ENCODE assay signal across 1 cellular context in the genomic region with DNA sequence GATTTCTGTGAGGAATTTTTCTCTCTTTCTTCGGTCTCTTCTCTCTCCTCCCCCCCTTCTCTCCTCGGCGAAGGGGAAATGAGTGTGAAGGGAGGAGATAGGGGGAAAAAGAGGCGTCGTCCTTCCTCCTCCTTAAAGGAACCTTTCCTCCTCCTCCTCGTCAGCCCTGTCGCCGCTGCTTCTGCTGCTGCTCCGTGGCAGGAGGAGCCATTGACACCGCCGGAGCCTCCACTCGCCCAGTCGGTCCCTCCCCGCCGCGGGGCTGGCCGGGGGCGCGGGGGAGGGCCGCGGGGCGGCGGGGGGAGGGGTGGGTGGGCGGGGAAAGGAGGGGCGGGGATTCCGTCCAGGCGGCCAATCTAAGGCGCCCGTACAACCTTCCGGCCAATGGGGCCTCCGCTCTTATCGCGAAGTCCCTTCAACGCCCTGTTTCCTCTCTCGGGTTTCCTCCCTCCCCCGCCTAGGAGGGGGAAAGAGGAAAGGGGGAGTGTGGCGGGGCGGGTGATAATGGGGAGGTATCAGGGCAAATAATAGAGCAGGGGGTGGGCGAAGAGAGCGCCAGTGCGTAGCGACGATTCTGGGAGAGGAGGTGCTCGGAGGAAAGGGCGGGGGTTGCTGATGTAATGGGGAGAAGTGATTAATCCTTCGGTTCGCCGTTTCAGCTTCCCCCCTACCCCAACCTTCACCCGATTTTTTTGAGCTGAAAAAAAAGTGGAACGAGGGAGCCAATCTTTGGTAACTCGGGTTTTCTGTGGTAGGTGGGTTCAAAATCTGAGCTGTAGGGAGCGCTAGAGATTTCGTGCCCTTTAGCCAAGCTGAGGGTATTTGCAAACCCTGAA.
A peak's percentile ranks its signal among the peaks of the same experiment; 100 is the strongest.
TF ChIP-seq lines count a peak whose summit lies in the region.

A gene (minus strand): TSS at position 238 of the 836 bp plus-strand sequence. CDS start 778 bp downstream, outside the sequence.

TF ChIP-seq in GM12878, 131 proteins besides CTCF, POLR2A, EP300 and RAD21 (continued from another document and continues in another):
- peak; percentile 91 for TF ChIP-seq YY1 (IDR thresholded peaks at IDR 0.05; ENCODE audit: low read depth, low read length)
- peak; percentile 59; the same call in 1 of the 2 replicates for TF ChIP-seq IRF4 (IDR thresholded peaks at IDR 0.05; ENCODE audit: low read depth, low read length)
- no peak for TF ChIP-seq TCF7 (IDR thresholded peaks at IDR 0.05; ENCODE audit: borderline replicate concordance)
- no peak for TF ChIP-seq TBL1XR1 (IDR thresholded peaks at IDR 0.05; ENCODE audit: low read depth, low read length)
- TF ChIP-seq, protein P1, sequence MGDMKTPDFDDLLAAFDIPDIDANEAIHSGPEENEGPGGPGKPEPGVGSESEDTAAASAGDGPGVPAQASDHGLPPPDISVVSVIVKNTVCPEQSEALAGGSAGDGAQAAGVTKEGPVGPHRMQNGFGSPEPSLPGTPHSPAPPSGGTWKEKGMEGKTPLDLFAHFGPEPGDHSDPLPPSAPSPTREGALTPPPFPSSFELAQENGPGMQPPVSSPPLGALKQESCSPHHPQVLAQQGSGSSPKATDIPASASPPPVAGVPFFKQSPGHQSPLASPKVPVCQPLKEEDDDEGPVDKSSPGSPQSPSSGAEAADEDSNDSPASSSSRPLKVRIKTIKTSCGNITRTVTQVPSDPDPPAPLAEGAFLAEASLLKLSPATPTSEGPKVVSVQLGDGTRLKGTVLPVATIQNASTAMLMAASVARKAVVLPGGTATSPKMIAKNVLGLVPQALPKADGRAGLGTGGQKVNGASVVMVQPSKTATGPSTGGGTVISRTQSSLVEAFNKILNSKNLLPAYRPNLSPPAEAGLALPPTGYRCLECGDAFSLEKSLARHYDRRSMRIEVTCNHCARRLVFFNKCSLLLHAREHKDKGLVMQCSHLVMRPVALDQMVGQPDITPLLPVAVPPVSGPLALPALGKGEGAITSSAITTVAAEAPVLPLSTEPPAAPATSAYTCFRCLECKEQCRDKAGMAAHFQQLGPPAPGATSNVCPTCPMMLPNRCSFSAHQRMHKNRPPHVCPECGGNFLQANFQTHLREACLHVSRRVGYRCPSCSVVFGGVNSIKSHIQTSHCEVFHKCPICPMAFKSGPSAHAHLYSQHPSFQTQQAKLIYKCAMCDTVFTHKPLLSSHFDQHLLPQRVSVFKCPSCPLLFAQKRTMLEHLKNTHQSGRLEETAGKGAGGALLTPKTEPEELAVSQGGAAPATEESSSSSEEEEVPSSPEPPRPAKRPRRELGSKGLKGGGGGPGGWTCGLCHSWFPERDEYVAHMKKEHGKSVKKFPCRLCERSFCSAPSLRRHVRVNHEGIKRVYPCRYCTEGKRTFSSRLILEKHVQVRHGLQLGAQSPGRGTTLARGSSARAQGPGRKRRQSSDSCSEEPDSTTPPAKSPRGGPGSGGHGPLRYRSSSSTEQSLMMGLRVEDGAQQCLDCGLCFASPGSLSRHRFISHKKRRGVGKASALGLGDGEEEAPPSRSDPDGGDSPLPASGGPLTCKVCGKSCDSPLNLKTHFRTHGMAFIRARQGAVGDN (IDR thresholded peaks at IDR 0.05) = no peak; the same call in 1 of the 2 replicates
- no peak for TF ChIP-seq NFXL1 (IDR thresholded peaks at IDR 0.05; ENCODE audit: borderline replicate concordance)
- TF ChIP-seq MTA2 (IDR thresholded peaks at IDR 0.05; ENCODE audit: low read depth) = peak; percentile 71
- TF ChIP-seq, protein P2, sequence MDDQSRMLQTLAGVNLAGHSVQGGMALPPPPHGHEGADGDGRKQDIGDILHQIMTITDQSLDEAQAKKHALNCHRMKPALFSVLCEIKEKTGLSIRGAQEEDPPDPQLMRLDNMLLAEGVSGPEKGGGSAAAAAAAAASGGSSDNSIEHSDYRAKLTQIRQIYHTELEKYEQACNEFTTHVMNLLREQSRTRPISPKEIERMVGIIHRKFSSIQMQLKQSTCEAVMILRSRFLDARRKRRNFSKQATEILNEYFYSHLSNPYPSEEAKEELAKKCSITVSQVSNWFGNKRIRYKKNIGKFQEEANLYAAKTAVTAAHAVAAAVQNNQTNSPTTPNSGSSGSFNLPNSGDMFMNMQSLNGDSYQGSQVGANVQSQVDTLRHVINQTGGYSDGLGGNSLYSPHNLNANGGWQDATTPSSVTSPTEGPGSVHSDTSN (IDR thresholded peaks at IDR 0.05; ENCODE audit: insufficient replicate concordance, low read depth, low read length) = no peak
- peak; percentile 63; the same call in 1 of the 2 replicates for TF ChIP-seq CHD2 (IDR thresholded peaks at IDR 0.05; ENCODE audit: borderline replicate concordance, low read depth, low read length)
- peak; percentile 71; the same call in 1 of the 2 replicates for TF ChIP-seq PAX5 (IDR thresholded peaks at IDR 0.05; ENCODE audit: borderline replicate concordance, low read depth, low read length)
- peak; percentile 25; the same call in 1 of the 2 replicates for TF ChIP-seq TCF12 (IDR thresholded peaks at IDR 0.05; ENCODE audit: low read depth, low read length)
- TF ChIP-seq, protein P3, sequence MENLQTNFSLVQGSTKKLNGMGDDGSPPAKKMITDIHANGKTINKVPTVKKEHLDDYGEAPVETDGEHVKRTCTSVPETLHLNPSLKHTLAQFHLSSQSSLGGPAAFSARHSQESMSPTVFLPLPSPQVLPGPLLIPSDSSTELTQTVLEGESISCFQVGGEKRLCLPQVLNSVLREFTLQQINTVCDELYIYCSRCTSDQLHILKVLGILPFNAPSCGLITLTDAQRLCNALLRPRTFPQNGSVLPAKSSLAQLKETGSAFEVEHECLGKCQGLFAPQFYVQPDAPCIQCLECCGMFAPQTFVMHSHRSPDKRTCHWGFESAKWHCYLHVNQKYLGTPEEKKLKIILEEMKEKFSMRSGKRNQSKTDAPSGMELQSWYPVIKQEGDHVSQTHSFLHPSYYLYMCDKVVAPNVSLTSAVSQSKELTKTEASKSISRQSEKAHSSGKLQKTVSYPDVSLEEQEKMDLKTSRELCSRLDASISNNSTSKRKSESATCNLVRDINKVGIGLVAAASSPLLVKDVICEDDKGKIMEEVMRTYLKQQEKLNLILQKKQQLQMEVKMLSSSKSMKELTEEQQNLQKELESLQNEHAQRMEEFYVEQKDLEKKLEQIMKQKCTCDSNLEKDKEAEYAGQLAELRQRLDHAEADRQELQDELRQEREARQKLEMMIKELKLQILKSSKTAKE (IDR thresholded peaks at IDR 0.05; ENCODE audit: low read depth, poor library complexity, severe bottlenecking) = peak; percentile 76
- TF ChIP-seq, protein P4, sequence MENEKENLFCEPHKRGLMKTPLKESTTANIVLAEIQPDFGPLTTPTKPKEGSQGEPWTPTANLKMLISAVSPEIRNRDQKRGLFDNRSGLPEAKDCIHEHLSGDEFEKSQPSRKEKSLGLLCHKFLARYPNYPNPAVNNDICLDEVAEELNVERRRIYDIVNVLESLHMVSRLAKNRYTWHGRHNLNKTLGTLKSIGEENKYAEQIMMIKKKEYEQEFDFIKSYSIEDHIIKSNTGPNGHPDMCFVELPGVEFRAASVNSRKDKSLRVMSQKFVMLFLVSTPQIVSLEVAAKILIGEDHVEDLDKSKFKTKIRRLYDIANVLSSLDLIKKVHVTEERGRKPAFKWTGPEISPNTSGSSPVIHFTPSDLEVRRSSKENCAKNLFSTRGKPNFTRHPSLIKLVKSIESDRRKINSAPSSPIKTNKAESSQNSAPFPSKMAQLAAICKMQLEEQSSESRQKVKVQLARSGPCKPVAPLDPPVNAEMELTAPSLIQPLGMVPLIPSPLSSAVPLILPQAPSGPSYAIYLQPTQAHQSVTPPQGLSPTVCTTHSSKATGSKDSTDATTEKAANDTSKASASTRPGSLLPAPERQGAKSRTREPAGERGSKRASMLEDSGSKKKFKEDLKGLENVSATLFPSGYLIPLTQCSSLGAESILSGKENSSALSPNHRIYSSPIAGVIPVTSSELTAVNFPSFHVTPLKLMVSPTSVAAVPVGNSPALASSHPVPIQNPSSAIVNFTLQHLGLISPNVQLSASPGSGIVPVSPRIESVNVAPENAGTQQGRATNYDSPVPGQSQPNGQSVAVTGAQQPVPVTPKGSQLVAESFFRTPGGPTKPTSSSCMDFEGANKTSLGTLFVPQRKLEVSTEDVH (IDR thresholded peaks at IDR 0.05; ENCODE audit: low read depth, partially characterized antibody) = no peak
- peak; percentile 56; the same call in 1 of the 2 replicates for TF ChIP-seq SPI1 (IDR thresholded peaks at IDR 0.05; ENCODE audit: borderline replicate concordance, insufficient read depth, low read depth, low read length)
- TF ChIP-seq, protein P5, sequence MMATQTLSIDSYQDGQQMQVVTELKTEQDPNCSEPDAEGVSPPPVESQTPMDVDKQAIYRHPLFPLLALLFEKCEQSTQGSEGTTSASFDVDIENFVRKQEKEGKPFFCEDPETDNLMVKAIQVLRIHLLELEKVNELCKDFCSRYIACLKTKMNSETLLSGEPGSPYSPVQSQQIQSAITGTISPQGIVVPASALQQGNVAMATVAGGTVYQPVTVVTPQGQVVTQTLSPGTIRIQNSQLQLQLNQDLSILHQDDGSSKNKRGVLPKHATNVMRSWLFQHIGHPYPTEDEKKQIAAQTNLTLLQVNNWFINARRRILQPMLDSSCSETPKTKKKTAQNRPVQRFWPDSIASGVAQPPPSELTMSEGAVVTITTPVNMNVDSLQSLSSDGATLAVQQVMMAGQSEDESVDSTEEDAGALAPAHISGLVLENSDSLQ (IDR thresholded peaks at IDR 0.05) = peak; percentile 56
- peak; percentile 17 for TF ChIP-seq RELA (IDR thresholded peaks at IDR 0.05; ENCODE audit: borderline replicate concordance, partially characterized antibody)
- 0 out of 2 replicates have a peak, but pooled peaks have one; percentile 8 for TF ChIP-seq CREB1 (IDR thresholded peaks at IDR 0.05; ENCODE audit: low read depth)
- 0 out of 2 replicates have a peak, but pooled peaks have one; percentile 47 for TF ChIP-seq RB1 (IDR thresholded peaks at IDR 0.05; ENCODE audit: borderline replicate concordance)
- TF ChIP-seq SUZ12 (IDR thresholded peaks at IDR 0.05; ENCODE audit: unreplicated experiment) = no peak
- TF ChIP-seq SMC3 (IDR thresholded peaks at IDR 0.05; ENCODE audit: borderline replicate concordance, low read length) = peak; percentile 25; the same call in 1 of the 2 replicates
- TF ChIP-seq PML (IDR thresholded peaks at IDR 0.05; ENCODE audit: low read length) = peak; percentile 78
- TF ChIP-seq MEF2B (IDR thresholded peaks at IDR 0.05; ENCODE audit: partially characterized antibody, poor library complexity, severe bottlenecking) = peak; percentile 34
- TF ChIP-seq, protein P6, sequence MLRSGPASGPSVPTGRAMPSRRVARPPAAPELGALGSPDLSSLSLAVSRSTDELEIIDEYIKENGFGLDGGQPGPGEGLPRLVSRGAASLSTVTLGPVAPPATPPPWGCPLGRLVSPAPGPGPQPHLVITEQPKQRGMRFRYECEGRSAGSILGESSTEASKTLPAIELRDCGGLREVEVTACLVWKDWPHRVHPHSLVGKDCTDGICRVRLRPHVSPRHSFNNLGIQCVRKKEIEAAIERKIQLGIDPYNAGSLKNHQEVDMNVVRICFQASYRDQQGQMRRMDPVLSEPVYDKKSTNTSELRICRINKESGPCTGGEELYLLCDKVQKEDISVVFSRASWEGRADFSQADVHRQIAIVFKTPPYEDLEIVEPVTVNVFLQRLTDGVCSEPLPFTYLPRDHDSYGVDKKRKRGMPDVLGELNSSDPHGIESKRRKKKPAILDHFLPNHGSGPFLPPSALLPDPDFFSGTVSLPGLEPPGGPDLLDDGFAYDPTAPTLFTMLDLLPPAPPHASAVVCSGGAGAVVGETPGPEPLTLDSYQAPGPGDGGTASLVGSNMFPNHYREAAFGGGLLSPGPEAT (IDR thresholded peaks at IDR 0.05; ENCODE audit: low read depth) = peak; percentile 63
- peak; percentile 93 for TF ChIP-seq ZNF24 (IDR thresholded peaks at IDR 0.05)
- TF ChIP-seq BACH1 (IDR thresholded peaks at IDR 0.05; ENCODE audit: borderline replicate concordance) = peak; percentile 53; the same call in 1 of the 2 replicates
- TF ChIP-seq RUNX3 (IDR thresholded peaks at IDR 0.05; ENCODE audit: low read length) = peak; percentile 64
- peak; percentile 49; the same call in 1 of the 2 replicates for TF ChIP-seq NR2F1 (conservative IDR thresholded peaks at IDR 0.05)
- peak; percentile 81 for TF ChIP-seq FOXM1 (IDR thresholded peaks at IDR 0.05; ENCODE audit: low read depth, low read length)
- 0 out of 2 replicates have a peak, but pooled peaks have one; percentile 10 for TF ChIP-seq MEF2A (IDR thresholded peaks at IDR 0.05; ENCODE audit: insufficient read depth, low read depth, low read length)
- no peak for TF ChIP-seq HDAC2 (IDR thresholded peaks at IDR 0.05)
- no peak for TF ChIP-seq STAT3 (IDR thresholded peaks at IDR 0.05; ENCODE audit: low read depth, low read length)
- peak; percentile 14 to 25; a peak in 1 of 4 replicates for TF ChIP-seq BHLHE40 (IDR thresholded peaks at IDR 0.05; ENCODE audit: borderline replicate concordance in 1 of 2, low read depth in 2 of 2, low read length in 1 of 2)
- TF ChIP-seq ZSCAN29 (IDR thresholded peaks at IDR 0.05) = peak; percentile 75
- peak; percentile 70; the same call in 1 of the 2 replicates for TF ChIP-seq JUNB (IDR thresholded peaks at IDR 0.05)
- TF ChIP-seq ZNF207 (IDR thresholded peaks at IDR 0.05; ENCODE audit: borderline replicate concordance) = 0 out of 2 replicates have a peak, but pooled peaks have one; percentile 57
- 0 out of 2 replicates have a peak, but pooled peaks have one; percentile 39 for TF ChIP-seq GATAD2B (conservative IDR thresholded peaks at IDR 0.05; ENCODE audit: low read depth)
- TF ChIP-seq TAF1 (IDR thresholded peaks at IDR 0.05; ENCODE audit: borderline replicate concordance, low read depth, low read length) = peak; percentile 82
- TF ChIP-seq PAX8 (IDR thresholded peaks at IDR 0.05) = 0 out of 2 replicates have a peak, but pooled peaks have one; percentile 43
- TF ChIP-seq SREBF1 (IDR thresholded peaks at IDR 0.05; ENCODE audit: low read length) = no peak
- peak; percentile 84 for TF ChIP-seq SMARCA5 (IDR thresholded peaks at IDR 0.05)
- peak; percentile 93 for TF ChIP-seq ATF7 (IDR thresholded peaks at IDR 0.05; ENCODE audit: low read depth)
- peak; percentile 89 for TF ChIP-seq SP1 (IDR thresholded peaks at IDR 0.05; ENCODE audit: low read depth, low read length)
- peak; percentile 52; the same call in 1 of the 2 replicates for TF ChIP-seq GABPA (IDR thresholded peaks at IDR 0.05; ENCODE audit: low read depth)
- TF ChIP-seq SIX5 (IDR thresholded peaks at IDR 0.05; ENCODE audit: low read depth, low read length, severe bottlenecking) = peak; percentile 11
- TF ChIP-seq FOS (IDR thresholded peaks at IDR 0.05; ENCODE audit: borderline replicate concordance, extremely low read depth, insufficient read length) = peak; percentile 40
- TF ChIP-seq EGR1 (IDR thresholded peaks at IDR 0.05; ENCODE audit: borderline replicate concordance in 1 of 2, low read depth in 2 of 2, low read length in 2 of 2) = peak in 1 of 2 experiments; percentile 74; a peak in 2 of 3 replicates
- peak; percentile 71 for TF ChIP-seq CBFB (IDR thresholded peaks at IDR 0.05; ENCODE audit: low read depth)
